Comparison of ENCODE assay signal across 1 cellular context in the genomic region with DNA sequence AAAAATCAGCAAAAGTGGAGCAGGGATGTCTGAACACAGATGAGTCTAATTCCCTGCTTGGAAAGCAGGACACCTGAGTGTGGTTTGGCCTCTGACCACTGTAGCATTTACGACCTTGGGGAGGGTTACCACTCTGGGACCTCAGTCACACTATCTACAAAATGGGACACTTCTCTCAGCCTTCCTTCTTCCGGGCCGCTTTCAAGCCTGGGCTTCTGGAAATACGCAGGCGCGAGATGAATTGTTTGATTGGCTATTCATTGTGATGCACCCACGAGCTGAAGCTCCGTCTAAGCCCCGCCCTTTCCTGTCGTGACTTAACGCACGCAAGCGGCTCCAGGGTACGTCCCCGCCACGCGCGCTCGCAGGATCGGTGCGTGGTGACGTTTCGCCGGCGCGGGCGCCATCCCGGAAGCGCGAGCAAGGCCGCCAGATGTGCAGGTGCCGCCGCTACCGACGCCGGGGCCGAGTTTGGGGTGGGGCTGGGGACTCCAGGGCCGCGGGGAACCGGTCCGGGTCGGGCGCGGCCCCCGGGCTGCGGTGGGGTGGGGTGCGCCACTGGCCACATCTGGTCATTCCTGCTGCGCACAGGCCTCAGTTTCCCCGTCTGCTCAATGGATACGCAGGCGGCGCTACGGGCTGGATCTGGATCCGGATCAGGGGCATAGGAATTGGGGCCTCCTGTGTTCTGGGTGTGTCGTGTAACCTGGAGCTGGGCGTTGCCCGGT.
TF ChIP-seq lines count a peak whose summit lies in the region.

A gene with protein sequence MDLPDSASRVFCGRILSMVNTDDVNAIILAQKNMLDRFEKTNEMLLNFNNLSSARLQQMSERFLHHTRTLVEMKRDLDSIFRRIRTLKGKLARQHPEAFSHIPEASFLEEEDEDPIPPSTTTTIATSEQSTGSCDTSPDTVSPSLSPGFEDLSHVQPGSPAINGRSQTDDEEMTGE (plus strand): TSS at position 397 of the 728 bp plus-strand sequence. CDS start 4,187 bp downstream, outside the sequence.

TF ChIP-seq in K562, 482 proteins besides CTCF, POLR2A, EP300 and RAD21 (continued from another document and continues in another):
- no peak for TF ChIP-seq ZHX1 (conservative IDR thresholded peaks at IDR 0.05; ENCODE audit: low read length)
- TF ChIP-seq CSDE1 (IDR thresholded peaks at IDR 0.05), result no peak
- no peak for TF ChIP-seq TSC22D4 (tag; IDR thresholded peaks at IDR 0.05)
- TF ChIP-seq ZNF583 (CRISPR knock-in tag; IDR thresholded peaks at IDR 0.05), result no peak
- no peak for TF ChIP-seq NEUROD1 (IDR thresholded peaks at IDR 0.05; ENCODE audit: borderline replicate concordance, low read depth, low read length, partially characterized antibody)
- no peak for TF ChIP-seq ZBTB8A (IDR thresholded peaks at IDR 0.05; ENCODE audit: partially characterized antibody)
- TF ChIP-seq RBM17 (IDR thresholded peaks at IDR 0.05; ENCODE audit: borderline replicate concordance, low read depth, low read length), result no peak
- TF ChIP-seq ZBTB12 (CRISPR knock-in tag; IDR thresholded peaks at IDR 0.05), result peak; percentile 71
- TF ChIP-seq, protein P1, sequence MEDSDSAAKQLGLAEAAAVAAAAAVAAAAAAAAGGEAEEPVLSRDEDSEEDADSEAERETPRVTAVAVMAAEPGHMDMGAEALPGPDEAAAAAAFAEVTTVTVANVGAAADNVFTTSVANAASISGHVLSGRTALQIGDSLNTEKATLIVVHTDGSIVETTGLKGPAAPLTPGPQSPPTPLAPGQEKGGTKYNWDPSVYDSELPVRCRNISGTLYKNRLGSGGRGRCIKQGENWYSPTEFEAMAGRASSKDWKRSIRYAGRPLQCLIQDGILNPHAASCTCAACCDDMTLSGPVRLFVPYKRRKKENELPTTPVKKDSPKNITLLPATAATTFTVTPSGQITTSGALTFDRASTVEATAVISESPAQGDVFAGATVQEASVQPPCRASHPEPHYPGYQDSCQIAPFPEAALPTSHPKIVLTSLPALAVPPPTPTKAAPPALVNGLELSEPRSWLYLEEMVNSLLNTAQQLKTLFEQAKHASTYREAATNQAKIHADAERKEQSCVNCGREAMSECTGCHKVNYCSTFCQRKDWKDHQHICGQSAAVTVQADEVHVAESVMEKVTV (CRISPR knock-in tag; IDR thresholded peaks at IDR 0.05), result no peak
- no peak for TF ChIP-seq XRCC4 (IDR thresholded peaks at IDR 0.05; ENCODE audit: extremely low read depth, insufficient read depth, insufficient read length)
- TF ChIP-seq SIRT6 (IDR thresholded peaks at IDR 0.05; ENCODE audit: low read depth, low read length), result no peak
- TF ChIP-seq, protein P2, sequence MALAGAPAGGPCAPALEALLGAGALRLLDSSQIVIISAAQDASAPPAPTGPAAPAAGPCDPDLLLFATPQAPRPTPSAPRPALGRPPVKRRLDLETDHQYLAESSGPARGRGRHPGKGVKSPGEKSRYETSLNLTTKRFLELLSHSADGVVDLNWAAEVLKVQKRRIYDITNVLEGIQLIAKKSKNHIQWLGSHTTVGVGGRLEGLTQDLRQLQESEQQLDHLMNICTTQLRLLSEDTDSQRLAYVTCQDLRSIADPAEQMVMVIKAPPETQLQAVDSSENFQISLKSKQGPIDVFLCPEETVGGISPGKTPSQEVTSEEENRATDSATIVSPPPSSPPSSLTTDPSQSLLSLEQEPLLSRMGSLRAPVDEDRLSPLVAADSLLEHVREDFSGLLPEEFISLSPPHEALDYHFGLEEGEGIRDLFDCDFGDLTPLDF (CRISPR knock-in tag; IDR thresholded peaks at IDR 0.05), result peak; percentile 86
- no peak for TF ChIP-seq ILK (tag; IDR thresholded peaks at IDR 0.05; ENCODE audit: borderline replicate concordance, low read depth)
- no peak for TF ChIP-seq ZSCAN32 (CRISPR knock-in tag; IDR thresholded peaks at IDR 0.05)
- no peak for TF ChIP-seq CHCHD3 (CRISPR knock-in tag; IDR thresholded peaks at IDR 0.05)
- peak; percentile 60 for TF ChIP-seq ATF1 (CRISPR knock-in tag; IDR thresholded peaks at IDR 0.05)
- peak; percentile 96 for TF ChIP-seq ATF1 (tag; IDR thresholded peaks at IDR 0.05)
- TF ChIP-seq ZNF717 (CRISPR knock-in tag; IDR thresholded peaks at IDR 0.05), result no peak
- no peak; the same call in 1 of the 2 replicates for TF ChIP-seq KAT7 (CRISPR knock-in tag; IDR thresholded peaks at IDR 0.05; ENCODE audit: borderline replicate concordance)
- no peak for TF ChIP-seq TAL1 (IDR thresholded peaks at IDR 0.05)
- no peak for TF ChIP-seq CUX1 (CRISPR knock-in tag; IDR thresholded peaks at IDR 0.05)
- TF ChIP-seq PURB (CRISPR knock-in tag; IDR thresholded peaks at IDR 0.05; ENCODE audit: low read depth), result no peak
- no peak for TF ChIP-seq NCOA4 (IDR thresholded peaks at IDR 0.05; ENCODE audit: partially characterized antibody)
- TF ChIP-seq HDAC3 (IDR thresholded peaks at IDR 0.05; ENCODE audit: borderline replicate concordance, partially characterized antibody), result no peak
- no peak for TF ChIP-seq ZBTB1 (CRISPR knock-in tag; IDR thresholded peaks at IDR 0.05; ENCODE audit: borderline replicate concordance, low read depth)
- peak; percentile 53; the same call in 1 of the 2 replicates for TF ChIP-seq NBN (IDR thresholded peaks at IDR 0.05; ENCODE audit: low read depth)
- TF ChIP-seq YY1 (IDR thresholded peaks at IDR 0.05; ENCODE audit: borderline replicate concordance in 1 of 3, control insufficient read depth in 1 of 3, extremely low read depth in 1 of 3, insufficient read depth in 3 of 3, insufficient read length in 1 of 3, insufficient replicate concordance in 2 of 3, low read depth in 1 of 3, low read length in 2 of 3), result peak in 2 of 3 experiments; percentile 57 to 67
- TF ChIP-seq TARDBP (IDR thresholded peaks at IDR 0.05), result peak; percentile 98
- TF ChIP-seq ESRRB (CRISPR knock-in tag; IDR thresholded peaks at IDR 0.05; ENCODE audit: borderline replicate concordance), result no peak
- TF ChIP-seq RAD51 (IDR thresholded peaks at IDR 0.05; ENCODE audit: borderline replicate concordance, low read depth), result no peak; the same call in 1 of the 2 replicates
- peak; percentile 75; the same call in 1 of the 2 replicates for TF ChIP-seq GABPB1 (CRISPR knock-in tag; IDR thresholded peaks at IDR 0.05)
- peak; percentile 98 for TF ChIP-seq ETV1 (tag; conservative IDR thresholded peaks at IDR 0.05; ENCODE audit: low read depth)
- no peak for TF ChIP-seq HOXB6 (CRISPR knock-in tag; IDR thresholded peaks at IDR 0.05; ENCODE audit: borderline replicate concordance)
- no peak for TF ChIP-seq NR2F6 (CRISPR knock-in tag; IDR thresholded peaks at IDR 0.05)
- no peak for TF ChIP-seq TAF9B (IDR thresholded peaks at IDR 0.05; ENCODE audit: partially characterized antibody)
- peak in 1 of 2 experiments; percentile 94; a peak in 2 of 4 replicates for TF ChIP-seq ZNF639 (CRISPR knock-in tag; conservative IDR thresholded peaks at IDR 0.05 in 1 of 2, IDR thresholded peaks at IDR 0.05 in 1 of 2)
- no peak for TF ChIP-seq WHSC1 (IDR thresholded peaks at IDR 0.05; ENCODE audit: low read length)
- no peak for TF ChIP-seq ZNF197 (CRISPR knock-in tag; IDR thresholded peaks at IDR 0.05; ENCODE audit: low read depth)
- no peak for TF ChIP-seq JUNB (CRISPR knock-in tag; conservative IDR thresholded peaks at IDR 0.05)
- no peak for TF ChIP-seq KAT8 (IDR thresholded peaks at IDR 0.05; ENCODE audit: low read depth)
- no peak for TF ChIP-seq U2AF2 (optimal IDR thresholded peaks at IDR 0.05; ENCODE audit: low read depth, low read length)
- no peak for TF ChIP-seq ZNF253 (CRISPR knock-in tag; conservative IDR thresholded peaks at IDR 0.05)
- no peak for TF ChIP-seq ZNF764 (CRISPR knock-in tag; IDR thresholded peaks at IDR 0.05; ENCODE audit: low read depth)
- TF ChIP-seq ZNF165 (CRISPR knock-in tag; IDR thresholded peaks at IDR 0.05; ENCODE audit: borderline replicate concordance), result no peak
- no peak for TF ChIP-seq ZNF174 (CRISPR knock-in tag; IDR thresholded peaks at IDR 0.05)
- TF ChIP-seq ARID1B (IDR thresholded peaks at IDR 0.05), result peak; percentile 26; the same call in 1 of the 2 replicates
- no peak; the same call in 1 of the 2 replicates for TF ChIP-seq MYNN (IDR thresholded peaks at IDR 0.05)
- TF ChIP-seq MYNN (CRISPR knock-in tag; IDR thresholded peaks at IDR 0.05), result no peak
- peak; percentile 47 for TF ChIP-seq NFIC (IDR thresholded peaks at IDR 0.05)
- TF ChIP-seq, protein P3, sequence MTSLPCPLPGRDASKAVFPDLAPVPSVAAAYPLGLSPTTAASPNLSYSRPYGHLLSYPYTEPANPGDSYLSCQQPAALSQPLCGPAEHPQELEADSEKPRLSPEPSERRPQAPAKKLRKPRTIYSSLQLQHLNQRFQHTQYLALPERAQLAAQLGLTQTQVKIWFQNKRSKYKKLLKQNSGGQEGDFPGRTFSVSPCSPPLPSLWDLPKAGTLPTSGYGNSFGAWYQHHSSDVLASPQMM (CRISPR knock-in tag; IDR thresholded peaks at IDR 0.05), result no peak
- TF ChIP-seq HEY1 (CRISPR knock-in tag; IDR thresholded peaks at IDR 0.05; ENCODE audit: borderline replicate concordance), result peak; percentile 36; the same call in 1 of the 2 replicates
- TF ChIP-seq ZNF707 (CRISPR knock-in tag; conservative IDR thresholded peaks at IDR 0.05), result no peak
- TF ChIP-seq ZNF79 (CRISPR knock-in tag; IDR thresholded peaks at IDR 0.05; ENCODE audit: low read depth), result no peak
- no peak for TF ChIP-seq ZNF324 (CRISPR knock-in tag; IDR thresholded peaks at IDR 0.05)
- TF ChIP-seq MYBL2 (IDR thresholded peaks at IDR 0.05; ENCODE audit: low read depth), result no peak; the same call in 1 of the 2 replicates
- TF ChIP-seq MYBL2 (CRISPR knock-in tag; IDR thresholded peaks at IDR 0.05; ENCODE audit: borderline replicate concordance), result no peak
